ENCODE assay signal across 25 cellular contexts in genomic region chr2:18232731-18233438, GRCh38.
DNase-seq lines count a peak whose midpoint lies in the region; ATAC-seq, FAIRE-seq and TF ChIP-seq lines count a peak whose summit lies in the region.
"Had no signal": no experiment of that assay in that cellular context is flagged by ENCODE, and none has a peak within 500 bp of the region (broad histone marks: within the 10 kb centered on the region; RNA-seq: fewer than 3 reads in every experiment).

No MANE protein-coding gene starts in this region.

- no peak for TF ChIP-seq RAD21 in A549 (conservative IDR thresholded peaks at IDR 0.05 in 1 of 2, IDR thresholded peaks at IDR 0.05 in 1 of 2)
- TF ChIP-seq RAD21 in IMR-90 (IDR thresholded peaks at IDR 0.05; ENCODE audit: low read length): no peak
- TF ChIP-seq RAD21 in liver (IDR thresholded peaks at IDR 0.05): no peak

- WGBS in A549 (ENCODE audit: missing lambda C conversion rate): 16% methylated on average over 3 of the region's 3 CpGs
- WGBS in IMR-90 (ENCODE audit: extremely low coverage in 2 of 2, insufficient read length in 1 of 2), 2 experiments: no CpG with 5 or more reads among the region's 3 CpGs
- 84 to 100% methylated on average over 1 to 3 of the region's 3 CpGs for WGBS in endodermal cell (ENCODE audit: insufficient coverage in 1 of 2, insufficient read length in 1 of 2), 2 experiments
- WGBS in liver: 26% methylated on average over 3 of the region's 3 CpGs

- no peak for TF ChIP-seq CTCF in A549 (IDR thresholded peaks at IDR 0.05)
- TF ChIP-seq CTCF in IMR-90 (conservative IDR thresholded peaks at IDR 0.05; ENCODE audit: low read depth, low read length): no peak
- no peak for TF ChIP-seq CTCF in endodermal cell (conservative IDR thresholded peaks at IDR 0.05)
- no peak for TF ChIP-seq CTCF in liver (IDR thresholded peaks at IDR 0.05; ENCODE audit: low read depth, low read length, missing input control)

- H2AFZ ChIP-seq in IMR-90 (replicated peaks; ENCODE audit: low read length, poor library complexity): no peak overlapping the region

- TF ChIP-seq POLR2A in A549 (IDR thresholded peaks at IDR 0.05; ENCODE audit: low read length): no peak
- no peak for TF ChIP-seq POLR2A in IMR-90 (IDR thresholded peaks at IDR 0.05; ENCODE audit: low read depth, low read length)

- peak; percentile 89 for FAIRE-seq in A549 (lab: Jason Lieb, UNC)

- no peak overlapping the region for H2BK20ac ChIP-seq in IMR-90 (ENCODE audit: low read depth, low read length)

- H3K4me3 Mint-ChIP-seq in endodermal cell: no peak overlapping the region
- no peak overlapping the region for H3K4me3 Mint-ChIP-seq in activated CD8-positive, alpha-beta T cell treated with anti-CD3 and anti-CD28 coated beads, Interleukin-2, amount 10 ng/mL, durations not matched to agents 7 days and 5 days
- H3K4me3 Mint-ChIP-seq: activated CD8-positive, alpha-beta memory T cell treated with anti-CD3 and anti-CD28 coated beads, Interleukin-2, amount 10 ng/mL, durations not matched to agents 7 days and 5 days; activated naive CD8-positive, alpha-beta T cell treated with anti-CD3 and anti-CD28 coated beads, Interleukin-2, amount 10 ng/mL, durations not matched to agents 7 days and 5 days; activated T-helper 17 cell treated with anti-CD3 and anti-CD28 coated beads, Interleukin-2, amount 50 U/mL, for 72 hours; CD4-positive, CD25-positive, alpha-beta regulatory T cell; neural crest cell had no signal

- H3K36me3 Mint-ChIP-seq in endodermal cell (ENCODE audit: low read depth): no peaks in the 10 kb centered on the region
- no peaks in the 10 kb centered on the region for H3K36me3 Mint-ChIP-seq in activated CD8-positive, alpha-beta T cell treated with anti-CD3 and anti-CD28 coated beads, Interleukin-2, amount 10 ng/mL, durations not matched to agents 7 days and 5 days (ENCODE audit: low read depth)
- H3K36me3 Mint-ChIP-seq: activated CD8-positive, alpha-beta memory T cell treated with anti-CD3 and anti-CD28 coated beads, Interleukin-2, amount 10 ng/mL, durations not matched to agents 7 days and 5 days; activated naive CD8-positive, alpha-beta T cell treated with anti-CD3 and anti-CD28 coated beads, Interleukin-2, amount 10 ng/mL, durations not matched to agents 7 days and 5 days; CD4-positive, CD25-positive, alpha-beta regulatory T cell had no signal

- dilution Hi-C loops in IMR-90 (cut with HindIII; ENCODE audit: low sequenced_read_pairs, unreplicated experiment): no loop called here

- H2BK15ac ChIP-seq in IMR-90 (ENCODE audit: low read depth, low read length): no peak overlapping the region

- no peak overlapping the region for H4K91ac ChIP-seq in IMR-90 (ENCODE audit: insufficient read depth, low read depth, low read length)

- DNase-seq in A549 (ENCODE audit: low read depth in 1 of 2, low spot score in 1 of 2): peak in 1 of 2 experiments; percentile 44
- peak; percentile 2 for DNase-seq in IMR-90
- no peak for DNase-seq in endodermal cell
- DNase-seq in islet precursor cell: no peak
- DNase-seq in NCI-H1417 (lab: John Stamatoyannopoulos, UW): no peak
- DNase-seq in epidermal melanocyte (ENCODE audit: insufficient read length, low spot score): no peak
- no peak for DNase-seq in activated CD8-positive, alpha-beta T cell treated with anti-CD3 and anti-CD28 coated beads, Interleukin-2, amount 10 ng/mL, durations not matched to agents 7 days and 5 days
- DNase-seq: activated CD4-positive, alpha-beta T cell treated with anti-CD3 and anti-CD28 coated beads for 4 hours; activated CD8-positive, alpha-beta memory T cell treated with anti-CD3 and anti-CD28 coated beads, Interleukin-2, amount 10 ng/mL, durations not matched to agents 7 days and 5 days; activated naive CD8-positive, alpha-beta T cell treated with anti-CD3 and anti-CD28 coated beads, Interleukin-2, amount 10 ng/mL, durations not matched to agents 7 days and 5 days; caudate nucleus; CD4-positive, CD25-positive, alpha-beta regulatory T cell; DMS153; kidney glomerular epithelial cell; NCI-H1048; NCI-H2029; NCI-H345; Peyer's patch; retina had no signal

- TF ChIP-seq EP300 in A549 (IDR thresholded peaks at IDR 0.05): no peak

- H3K56ac ChIP-seq in IMR-90 (ENCODE audit: extremely low read depth, insufficient read depth, low read length): no peak overlapping the region

- H3K9me3 ChIP-seq in A549 (no peaks in the 10 kb centered on the region), IMR-90 (ENCODE audit: control insufficient read depth, insufficient read depth, low read length) (no peaks in the 10 kb centered on the region), endodermal cell (ENCODE audit: control insufficient read depth, low read length) (no peaks in the 10 kb centered on the region), liver (ENCODE audit: control insufficient read depth in 4 of 4, low read length in 3 of 4) (no peaks in the 10 kb centered on the region)
- H3K9me3 ChIP-seq: Peyer's patch, suprapubic skin, vagina had no signal

- H3K23ac ChIP-seq in IMR-90 (ENCODE audit: low read depth, low read length): no peak overlapping the region

- H3K9ac ChIP-seq in IMR-90 (ENCODE audit: low read depth, low read length): no peak overlapping the region
- no peak overlapping the region for H3K9ac ChIP-seq in endodermal cell (ENCODE audit: extremely low read depth, low read length, poor library complexity, severe bottlenecking)
- no peak overlapping the region for H3K9ac ChIP-seq in liver (ENCODE audit: low read depth in 1 of 2, low read length in 2 of 2)
- H3K9ac ChIP-seq: KMS-11 had no signal

- H2BK5ac ChIP-seq in IMR-90 (ENCODE audit: low read depth, low read length, poor library complexity, severe bottlenecking): no peak overlapping the region

- no peak overlapping the region for H3K18ac ChIP-seq in IMR-90 (ENCODE audit: low read depth, low read length)

- peak in 1 of 2 experiments; percentile 68; a peak in 3 of 6 replicates for ATAC-seq in A549
- ATAC-seq in IMR-90 (ENCODE audit: low read depth): no peak
- no peak for ATAC-seq in activated CD8-positive, alpha-beta T cell treated with anti-CD3 and anti-CD28 coated beads, Interleukin-2, amount 10 ng/mL, durations not matched to agents 7 days and 5 days
- ATAC-seq: activated CD8-positive, alpha-beta memory T cell treated with anti-CD3 and anti-CD28 coated beads, Interleukin-2, amount 10 ng/mL, durations not matched to agents 7 days and 5 days; activated T-helper 17 cell treated with anti-CD3 and anti-CD28 coated beads, Interleukin-2, amount 50 U/mL, for 72 hours had no signal

- H3K27ac Mint-ChIP-seq in endodermal cell: peak overlapping the region; percentile 12
- no peak overlapping the region for H3K27ac Mint-ChIP-seq in activated CD8-positive, alpha-beta T cell treated with anti-CD3 and anti-CD28 coated beads, Interleukin-2, amount 10 ng/mL, durations not matched to agents 7 days and 5 days
- H3K27ac Mint-ChIP-seq: activated CD8-positive, alpha-beta memory T cell treated with anti-CD3 and anti-CD28 coated beads, Interleukin-2, amount 10 ng/mL, durations not matched to agents 7 days and 5 days; activated naive CD8-positive, alpha-beta T cell treated with anti-CD3 and anti-CD28 coated beads, Interleukin-2, amount 10 ng/mL, durations not matched to agents 7 days and 5 days; activated T-helper 17 cell treated with anti-CD3 and anti-CD28 coated beads, Interleukin-2, amount 50 U/mL, for 72 hours; CD4-positive, CD25-positive, alpha-beta regulatory T cell had no signal

- BruUV-seq in IMR-90 (replicated peaks; lab: Mats Ljungman, UMichigan): no TSS peak

- no peak overlapping the region for H2BK120ac ChIP-seq in IMR-90 (ENCODE audit: low read depth, low read length)

- in situ Hi-C loops in IMR-90 (cut with MboI; ENCODE audit: low sequenced_read_pairs): no loop called here

- H4K8ac ChIP-seq in IMR-90 (ENCODE audit: low read depth in 2 of 2, low read length in 2 of 2): no peak overlapping the region

- no peak overlapping the region for H3K4me3 ChIP-seq in A549
- H3K4me3 ChIP-seq in IMR-90 (ENCODE audit: insufficient read depth, low read depth, low read length): no peak overlapping the region
- H3K4me3 ChIP-seq in endodermal cell (ENCODE audit: low read length): no peak overlapping the region
- H3K4me3 ChIP-seq in liver (ENCODE audit: low read depth in 1 of 3, low read length in 3 of 3): no peak overlapping the region
- H3K4me3 ChIP-seq: Peyer's patch, suprapubic skin, vagina had no signal

- no peaks in the 10 kb centered on the region for H3K9me3 Mint-ChIP-seq in endodermal cell
- H3K9me3 Mint-ChIP-seq in activated CD8-positive, alpha-beta T cell treated with anti-CD3 and anti-CD28 coated beads, Interleukin-2, amount 10 ng/mL, durations not matched to agents 7 days and 5 days (ENCODE audit: insufficient read depth): no peaks in the 10 kb centered on the region
- H3K9me3 Mint-ChIP-seq: activated naive CD8-positive, alpha-beta T cell treated with anti-CD3 and anti-CD28 coated beads, Interleukin-2, amount 10 ng/mL, durations not matched to agents 7 days and 5 days; activated T-helper 17 cell treated with anti-CD3 and anti-CD28 coated beads, Interleukin-2, amount 50 U/mL, for 72 hours had no signal

- H2AK5ac ChIP-seq in IMR-90 (ENCODE audit: low read depth, low read length): no peak overlapping the region

- POLR2A ChIA-PET in A549 (lab: Yijun Ruan, JAX) (no interaction called here), IMR-90 (lab: Charles Lee; ENCODE audit: unreplicated experiment) (no interaction called here)
- POLR2A ChIA-PET in activated CD8-positive, alpha-beta T cell treated with anti-CD3 and anti-CD28 coated beads, Interleukin-2, amount 10 ng/mL, durations not matched to agents 7 days and 5 days (lab: Charles Lee): no interaction called here

- H4K5ac ChIP-seq in IMR-90 (ENCODE audit: low read depth, low read length): no peak overlapping the region

- H3K4me2 ChIP-seq in A549 (peak overlapping the region; percentile 57), IMR-90 (ENCODE audit: low read depth, low read length) (no peak overlapping the region)
- H3K4me2 ChIP-seq: KMS-11 had no signal

- H3K9me1 ChIP-seq in IMR-90 (ENCODE audit: insufficient read depth, low read length): no peaks in the 10 kb centered on the region

- peaks cover 18% of the 10 kb centered on the region for H3K4me1 Mint-ChIP-seq in endodermal cell
- no peaks in the 10 kb centered on the region for H3K4me1 Mint-ChIP-seq in activated CD8-positive, alpha-beta T cell treated with anti-CD3 and anti-CD28 coated beads, Interleukin-2, amount 10 ng/mL, durations not matched to agents 7 days and 5 days (ENCODE audit: low read depth)
- H3K4me1 Mint-ChIP-seq: activated CD8-positive, alpha-beta memory T cell treated with anti-CD3 and anti-CD28 coated beads, Interleukin-2, amount 10 ng/mL, durations not matched to agents 7 days and 5 days; activated naive CD8-positive, alpha-beta T cell treated with anti-CD3 and anti-CD28 coated beads, Interleukin-2, amount 10 ng/mL, durations not matched to agents 7 days and 5 days; activated T-helper 17 cell treated with anti-CD3 and anti-CD28 coated beads, Interleukin-2, amount 50 U/mL, for 72 hours; neural crest cell had no signal

- H3K27me3 ChIP-seq in IMR-90 (ENCODE audit: control insufficient read depth, insufficient read depth, low read length) (no peaks in the 10 kb centered on the region; the same call in 1 of the 2 replicates), endodermal cell (ENCODE audit: control insufficient read depth, insufficient read depth, low read length, poor library complexity, severe bottlenecking) (no peaks in the 10 kb centered on the region), liver (ENCODE audit: control insufficient read depth in 4 of 4, insufficient read depth in 4 of 4, low read length in 3 of 4) (no peaks in the 10 kb centered on the region)
- H3K27me3 ChIP-seq: Peyer's patch, suprapubic skin, vagina had no signal

- peaks cover 9% of the 10 kb centered on the region for H3K27me3 Mint-ChIP-seq in endodermal cell (ENCODE audit: insufficient read depth)
- no peaks in the 10 kb centered on the region for H3K27me3 Mint-ChIP-seq in activated CD8-positive, alpha-beta T cell treated with anti-CD3 and anti-CD28 coated beads, Interleukin-2, amount 10 ng/mL, durations not matched to agents 7 days and 5 days (ENCODE audit: low read depth)
- H3K27me3 Mint-ChIP-seq: activated CD8-positive, alpha-beta memory T cell treated with anti-CD3 and anti-CD28 coated beads, Interleukin-2, amount 10 ng/mL, durations not matched to agents 7 days and 5 days; CD4-positive, CD25-positive, alpha-beta regulatory T cell had no signal

- H3K27ac ChIP-seq in A549 (no peak overlapping the region), IMR-90 (ENCODE audit: insufficient read depth, low read length) (no peak overlapping the region), endodermal cell (ENCODE audit: low read depth, low read length) (no peak overlapping the region), liver (ENCODE audit: low read depth in 1 of 2, low read length in 2 of 2) (no peak overlapping the region)
- H3K27ac ChIP-seq: KMS-11, Peyer's patch, suprapubic skin, vagina had no signal

- CTCF ChIA-PET in A549 (lab: Yijun Ruan, JAX): interaction anchor here (0.6 kb wide), 1 partner anchor 497 kb away, joined by 3 read pairs; no protein-coding TSS in a partner anchor
- CTCF ChIA-PET in IMR-90 (lab: Yijun Ruan, JAX): interaction anchor here (1.2 kb wide), 1 partner anchor 20 kb away, joined by 3 read pairs; no protein-coding TSS in a partner anchor
- CTCF ChIA-PET in activated CD8-positive, alpha-beta T cell treated with anti-CD3 and anti-CD28 coated beads, Interleukin-2, amount 10 ng/mL, durations not matched to agents 7 days and 5 days (lab: Charles Lee): no interaction called here

- H3K36me3 ChIP-seq in IMR-90 (ENCODE audit: control insufficient read depth, insufficient read depth, low read length) (no peaks in the 10 kb centered on the region), endodermal cell (ENCODE audit: control insufficient read depth, insufficient read depth, low read length) (no peaks in the 10 kb centered on the region), liver (ENCODE audit: control insufficient read depth in 4 of 4, insufficient read depth in 3 of 4, low read depth in 1 of 4, low read length in 3 of 4) (no peaks in the 10 kb centered on the region)
- H3K36me3 ChIP-seq: Peyer's patch, suprapubic skin, vagina had no signal

- no peak overlapping the region for H2AK9ac ChIP-seq in IMR-90 (replicated peaks; ENCODE audit: low read depth, low read length, poor library complexity)

- no peak overlapping the region for H3K4ac ChIP-seq in IMR-90 (ENCODE audit: low read depth, low read length)

- H3K4me1 ChIP-seq in A549 (peaks cover 18% of the 10 kb centered on the region), IMR-90 (ENCODE audit: control insufficient read depth, insufficient read depth, low read length) (no peaks in the 10 kb centered on the region), endodermal cell (ENCODE audit: control insufficient read depth, insufficient read depth, low read length) (peaks cover 3% of the 10 kb centered on the region), liver (ENCODE audit: control insufficient read depth in 4 of 4, insufficient read depth in 4 of 4, low read length in 3 of 4) (peaks cover 0 to 9% (median 3%) of the 10 kb centered on the region in 4 donors)
- H3K4me1 ChIP-seq: Peyer's patch, suprapubic skin, vagina had no signal

- H3K79me1 ChIP-seq in IMR-90 (ENCODE audit: low read depth in 1 of 2, low read length in 2 of 2): no peaks in the 10 kb centered on the region

- H4K20me1 ChIP-seq in IMR-90 (ENCODE audit: insufficient read depth, low read length): no peaks in the 10 kb centered on the region

- no peak overlapping the region for H3K14ac ChIP-seq in IMR-90 (replicated peaks; ENCODE audit: low read depth, low read length)

- intact Hi-C loops in IMR-90 (cut with micrococcal nuclease): no loop called here
